1 cellular context compared by ENCODE assay signal in genomic region chr1:92538413-92539061, GRCh38.
A peak's percentile ranks its signal among the peaks of the same experiment; 100 is the strongest.
TF ChIP-seq lines count a peak whose summit lies in the region.

No MANE protein-coding gene starts in this region.

TF ChIP-seq in GM12878, 131 proteins besides CTCF, POLR2A, EP300 and RAD21 (continued from another document):
- no peak for TF ChIP-seq NR2C2 (IDR thresholded peaks at IDR 0.05; ENCODE audit: borderline replicate concordance, control insufficient read depth, insufficient read length, low read depth)
- TF ChIP-seq MEF2A (IDR thresholded peaks at IDR 0.05; ENCODE audit: insufficient read depth, low read depth, low read length) = no peak
- TF ChIP-seq BACH1 (IDR thresholded peaks at IDR 0.05; ENCODE audit: borderline replicate concordance) = peak; percentile 46; the same call in 1 of the 2 replicates
- TF ChIP-seq CUX1 (IDR thresholded peaks at IDR 0.05; ENCODE audit: insufficient replicate concordance, low read depth, low read length) = no peak
- TF ChIP-seq SMAD1 (IDR thresholded peaks at IDR 0.05; ENCODE audit: low read depth, partially characterized antibody) = peak; percentile 43
- TF ChIP-seq NFIC (IDR thresholded peaks at IDR 0.05; ENCODE audit: low read depth, low read length) = peak; percentile 62
